ENCODE assay signal across 21 cellular contexts in genomic region chr2:42337356-42337820, GRCh38. TPM values are rescaled to one million over a fixed set of nuclear protein-coding genes. Genes with fewer than 3 reads are reported as not detected.
DNase-seq lines count a peak whose midpoint lies in the region; ATAC-seq and TF ChIP-seq lines count a peak whose summit lies in the region.
"Had no signal": no experiment of that assay in that cellular context is flagged by ENCODE, and none has a peak within 500 bp of the region (broad histone marks: within the 10 kb centered on the region; RNA-seq: fewer than 3 reads in every experiment).

No MANE protein-coding gene starts in this region.

- H3K27ac Mint-ChIP-seq in Calu3 (ENCODE audit: unreplicated experiment), result peak overlapping the region; percentile 54

- no TSS peak for BruUV-seq in Calu3 (replicated peaks; lab: Mats Ljungman, UMichigan)

- H3K4me1 Mint-ChIP-seq in Calu3 (ENCODE audit: low read depth, unreplicated experiment), result peaks cover 5% of the 10 kb centered on the region

- H3K9me3 Mint-ChIP-seq in Calu3 (ENCODE audit: low read depth, unreplicated experiment), result no peaks in the 10 kb centered on the region

- CTCF ChIA-PET in Calu3 (lab: Charles Lee), result no interaction called here

- no peak overlapping the region for H3K4me3 Mint-ChIP-seq in Calu3 (ENCODE audit: low read depth, unreplicated experiment)
- H3K4me3 Mint-ChIP-seq: activated T-helper 17 cell treated with anti-CD3 and anti-CD28 coated beads, Interleukin-2, amount 50 U/mL, for 72 hours had no signal

- intact Hi-C loops in Calu3 (cut with micrococcal nuclease; ENCODE audit: unreplicated experiment), result no loop called here

- TF ChIP-seq POLR2A in NB4 (IDR thresholded peaks at IDR 0.05; ENCODE audit: extremely low read depth, insufficient read length), result no peak

- H3K4me3 ChIP-seq in AG10803 (ENCODE audit: low read length), result no peak overlapping the region
- H3K4me3 ChIP-seq in NB4 (ENCODE audit: low read depth, low read length), result no peak overlapping the region
- H3K4me3 ChIP-seq in fibroblast of pulmonary artery (replicated peaks; ENCODE audit: low read depth, low read length), result no peak overlapping the region
- H3K4me3 ChIP-seq: sigmoid colon, thoracic aorta had no signal

- DNase-seq in AG10803 (ENCODE audit: low read depth), result no peak
- no peak for DNase-seq in Calu3
- DNase-seq in NB4 (ENCODE audit: low read depth), result no peak
- no peak for DNase-seq in fibroblast of pulmonary artery (ENCODE audit: low read depth)
- DNase-seq in NCI-H2081 treated with DMSO at 0.1 percent for 48 hours (lab: John Stamatoyannopoulos, UW), result no peak
- no peak for DNase-seq in epidermal melanocyte (ENCODE audit: insufficient read length, low spot score)
- DNase-seq: activated CD4-positive, alpha-beta T cell treated with anti-CD3 and anti-CD28 coated beads, Interleukin-2, amount 50 U/mL, for 4 hours; aorta; C1 segment of cervical spinal cord; dermis blood vessel endothelial cell; EL; kidney; NCI-H146; nucleus accumbens; SHP77 treated with DMSO at 0.1 percent for 48 hours; sigmoid colon; stimulated activated CD4-positive, alpha-beta T cell treated with anti-CD3 and anti-CD28 coated beads, Interleukin-2, amount 100 ng/mL, for 48 hours had no signal

- peak; percentile 20 for TF ChIP-seq CTCF in AG10803 (conservative IDR thresholded peaks at IDR 0.05; ENCODE audit: low read length)
- no peak for TF ChIP-seq CTCF in Calu3 (IDR thresholded peaks at IDR 0.05; ENCODE audit: unreplicated experiment)
- TF ChIP-seq CTCF in NB4 (IDR thresholded peaks at IDR 0.05; ENCODE audit: low read depth, low read length), result peak; percentile 32
- peak; percentile 19 for TF ChIP-seq CTCF in fibroblast of pulmonary artery (IDR thresholded peaks at IDR 0.05; ENCODE audit: low read length, missing control alignments)

- peaks cover 48% of the 10 kb centered on the region for H3K36me3 Mint-ChIP-seq in Calu3 (ENCODE audit: insufficient read depth, unreplicated experiment)

- no peak for ATAC-seq in GM19463 (IDR thresholded peaks at IDR 0.05; ENCODE audit: unreplicated experiment)
- no peak for ATAC-seq in HG02981 (IDR thresholded peaks at IDR 0.05; ENCODE audit: unreplicated experiment)
- ATAC-seq: activated T-helper 17 cell treated with anti-CD3 and anti-CD28 coated beads, Interleukin-2, amount 50 U/mL, for 72 hours had no signal

- no peaks in the 10 kb centered on the region for H3K27me3 Mint-ChIP-seq in Calu3 (ENCODE audit: unreplicated experiment)
- H3K27me3 Mint-ChIP-seq: activated T-helper 17 cell treated with anti-CD3 and anti-CD28 coated beads, Interleukin-2, amount 50 U/mL, for 72 hours had no signal

RNA-seq across cellular contexts. Expression of gene COX7A2L, which starts 23.6 kb away (rescaled TPM):
- total RNA-seq in Calu3 (2022), result 97.5 and 98.0 TPM in 2 replicates
